In the genomic region with DNA sequence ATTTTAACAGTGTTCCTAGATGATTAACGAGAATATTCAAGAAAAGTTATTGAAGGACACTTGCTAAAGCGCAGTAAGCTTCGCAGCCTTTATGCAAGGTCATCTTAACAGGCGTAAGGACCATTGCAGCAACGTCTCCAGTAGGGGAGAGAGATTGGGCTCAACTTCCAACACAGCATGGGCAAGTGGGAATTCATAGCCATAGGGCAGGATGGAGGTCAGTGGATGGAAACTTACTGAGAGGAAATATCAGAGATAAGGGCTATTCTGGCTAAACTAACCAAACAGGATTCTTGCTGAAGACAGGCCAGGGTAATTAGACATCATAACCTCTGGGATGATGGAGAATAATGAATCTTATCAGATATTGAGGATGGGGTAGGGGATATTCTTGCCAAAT, we compare ENCODE assay signal across 14 cellular contexts.
DNase-seq lines count a peak whose midpoint lies in the region; ATAC-seq and TF ChIP-seq lines count a peak whose summit lies in the region.
"Had no signal": no experiment of that assay in that cellular context is flagged by ENCODE, and none has a peak within 500 bp of the region (broad histone marks: within the 10 kb centered on the region; RNA-seq: fewer than 3 reads in every experiment).

No MANE protein-coding gene starts in this region.

- H3K9me2 ChIP-seq in Karpas-422 (replicated peaks; ENCODE audit: insufficient read depth, low read length): no peaks in the 10 kb centered on the region

- H3K4me3 Mint-ChIP-seq in endothelial cell (ENCODE audit: unreplicated experiment): peak overlapping the region; percentile 39
- H3K4me3 Mint-ChIP-seq in activated CD4-positive, alpha-beta T cell treated with anti-CD3 and anti-CD28 coated beads for 36 hours: no peak overlapping the region
- H3K4me3 Mint-ChIP-seq: CD14-positive monocyte; CD4-positive, alpha-beta memory T cell; H9 had no signal

- intact Hi-C loops in Right ventricle myocardium inferior (cut with DNase I): no loop called here
- intact Hi-C loops in activated CD4-positive, alpha-beta T cell treated with anti-CD3 and anti-CD28 coated beads for 36 hours (cut with DNase I, micrococcal nuclease): no loop called here

- H4K20me1 ChIP-seq in Karpas-422 (ENCODE audit: insufficient read depth, low read depth, low read length): no peaks in the 10 kb centered on the region
- H4K20me1 ChIP-seq: BLaER1 had no signal

- H3K27me3 Mint-ChIP-seq in endothelial cell (ENCODE audit: unreplicated experiment): peaks cover 9% of the 10 kb centered on the region
- peaks cover 7% of the 10 kb centered on the region for H3K27me3 Mint-ChIP-seq in activated CD4-positive, alpha-beta T cell treated with anti-CD3 and anti-CD28 coated beads for 36 hours

- H3K9ac ChIP-seq in Karpas-422 (ENCODE audit: low read length) (no peak overlapping the region), mesendoderm (ENCODE audit: low read length) (no peak overlapping the region)
- H3K9ac ChIP-seq: BLaER1 had no signal

- H4K5ac ChIP-seq in mesendoderm (ENCODE audit: low read length): no peak overlapping the region

- H3K23ac ChIP-seq in mesendoderm (ENCODE audit: low read length): no peak overlapping the region

- H3K36me3 ChIP-seq in Karpas-422 (ENCODE audit: insufficient read depth, low read length): no peaks in the 10 kb centered on the region
- H3K36me3 ChIP-seq in mesendoderm (ENCODE audit: control insufficient read depth, insufficient read depth, low read length): no peaks in the 10 kb centered on the region
- H3K36me3 ChIP-seq: BLaER1 had no signal

- WGBS in mesendoderm (ENCODE audit: extremely low coverage, insufficient coverage, low lambda C conversion rate): no CpG with 5 or more reads among the region's 5 CpGs

- H3K4ac ChIP-seq in mesendoderm (ENCODE audit: low read depth, low read length): no peak overlapping the region

- no peak overlapping the region for H3K18ac ChIP-seq in mesendoderm (ENCODE audit: low read length)

- no peaks in the 10 kb centered on the region for H3K79me1 ChIP-seq in mesendoderm (ENCODE audit: low read length)

- H2BK5ac ChIP-seq in mesendoderm (ENCODE audit: low read length): no peak overlapping the region

- H3K27ac Mint-ChIP-seq in endothelial cell (ENCODE audit: unreplicated experiment): no peak overlapping the region
- no peak overlapping the region for H3K27ac Mint-ChIP-seq in activated CD4-positive, alpha-beta T cell treated with anti-CD3 and anti-CD28 coated beads for 36 hours
- H3K27ac Mint-ChIP-seq: CD14-positive monocyte; CD4-positive, alpha-beta memory T cell had no signal

- no peaks in the 10 kb centered on the region for H3K27me3 ChIP-seq in Karpas-422 (ENCODE audit: low read length)
- H3K27me3 ChIP-seq in mesendoderm (ENCODE audit: insufficient read depth, low read length, poor library complexity): no peaks in the 10 kb centered on the region
- H3K27me3 ChIP-seq: BLaER1 had no signal

- no peak overlapping the region for H2BK120ac ChIP-seq in mesendoderm (ENCODE audit: low read depth, low read length)

- no peak overlapping the region for H3K4me3 ChIP-seq in Karpas-422 (ENCODE audit: low read length)
- no peak overlapping the region for H3K4me3 ChIP-seq in mesendoderm (ENCODE audit: low read length)
- H3K4me3 ChIP-seq: BLaER1, GM12878 had no signal

- H2AK5ac ChIP-seq in mesendoderm (ENCODE audit: low read length): no peak overlapping the region

- CTCF ChIA-PET in activated CD4-positive, alpha-beta T cell treated with anti-CD3 and anti-CD28 coated beads for 36 hours (lab: Charles Lee): interaction anchor here (2.2 kb wide), 1 partner anchor 11 kb away, joined by 15 read pairs; no protein-coding TSS in a partner anchor

- H3K4me2 ChIP-seq in Karpas-422 (ENCODE audit: low read depth, low read length, poor library complexity, severe bottlenecking): no peak overlapping the region
- no peak overlapping the region for H3K4me2 ChIP-seq in mesendoderm (ENCODE audit: low read length)
- H3K4me2 ChIP-seq: BLaER1 had no signal

- no peak for TF ChIP-seq CTCF in endothelial cell (IDR thresholded peaks at IDR 0.05; ENCODE audit: unreplicated experiment)

- H3K9me3 ChIP-seq in Karpas-422 (ENCODE audit: low read length): no peaks in the 10 kb centered on the region
- H3K9me3 ChIP-seq: BLaER1 had no signal

- H3K4me1 Mint-ChIP-seq in endothelial cell (ENCODE audit: unreplicated experiment): peaks cover 62% of the 10 kb centered on the region
- peaks cover 15% of the 10 kb centered on the region for H3K4me1 Mint-ChIP-seq in activated CD4-positive, alpha-beta T cell treated with anti-CD3 and anti-CD28 coated beads for 36 hours

- H3K79me2 ChIP-seq in Karpas-422 (ENCODE audit: low read length) (no peaks in the 10 kb centered on the region), mesendoderm (ENCODE audit: control insufficient read depth, insufficient read depth, low read length) (no peaks in the 10 kb centered on the region)

- POLR2A ChIA-PET in activated CD4-positive, alpha-beta T cell treated with anti-CD3 and anti-CD28 coated beads for 36 hours (lab: Charles Lee): no interaction called here

- no peak overlapping the region for H3K56ac ChIP-seq in mesendoderm (ENCODE audit: low read length)

- H4K8ac ChIP-seq in mesendoderm (ENCODE audit: low read depth, low read length): no peak overlapping the region

- DNase-seq in Karpas-422 (peak; percentile 26), endothelial cell (ENCODE audit: low spot score) (no peak), mesendoderm (peak; percentile 46), Right ventricle myocardium inferior (ENCODE audit: missing footprints) (no peak)
- DNase-seq in activated CD4-positive, alpha-beta T cell treated with anti-CD3 and anti-CD28 coated beads for 36 hours: no peak
- DNase-seq: 8988T; CD4-positive, alpha-beta memory T cell; DMS79 treated with DMSO at 0.1 percent for 48 hours; H9 had no signal

- H3K9me3 Mint-ChIP-seq in endothelial cell (ENCODE audit: unreplicated experiment): no peaks in the 10 kb centered on the region
- H3K9me3 Mint-ChIP-seq in activated CD4-positive, alpha-beta T cell treated with anti-CD3 and anti-CD28 coated beads for 36 hours (ENCODE audit: low read depth): no peaks in the 10 kb centered on the region
- H3K9me3 Mint-ChIP-seq: CD14-positive monocyte, H9 had no signal

- no peak overlapping the region for H3K27ac ChIP-seq in Karpas-422 (ENCODE audit: low read length)
- no peak overlapping the region for H3K27ac ChIP-seq in mesendoderm (ENCODE audit: low read depth, low read length)
- H3K27ac ChIP-seq: BLaER1 had no signal

- no peak overlapping the region for H2AFZ ChIP-seq in Karpas-422 (ENCODE audit: low read length)

- ATAC-seq in Right ventricle myocardium inferior: no peak
- no peak for ATAC-seq in activated CD4-positive, alpha-beta T cell treated with anti-CD3 and anti-CD28 coated beads for 36 hours
- no peak for ATAC-seq in GM18861 (IDR thresholded peaks at IDR 0.05; ENCODE audit: unreplicated experiment)
- ATAC-seq in GM21528 (IDR thresholded peaks at IDR 0.05; ENCODE audit: low FRiP score, unreplicated experiment): no peak
- ATAC-seq: GM12878 had no signal

- H2BK15ac ChIP-seq in mesendoderm (replicated peaks; ENCODE audit: low read depth): no peak overlapping the region

- H3K4me1 ChIP-seq in Karpas-422 (ENCODE audit: low read length) (no peaks in the 10 kb centered on the region), mesendoderm (ENCODE audit: control insufficient read depth, low read depth, low read length) (no peaks in the 10 kb centered on the region)

- peaks cover 33% of the 10 kb centered on the region for H3K36me3 Mint-ChIP-seq in endothelial cell (ENCODE audit: low read depth, unreplicated experiment)
- peaks cover under 1% of the 10 kb centered on the region for H3K36me3 Mint-ChIP-seq in activated CD4-positive, alpha-beta T cell treated with anti-CD3 and anti-CD28 coated beads for 36 hours (ENCODE audit: low read depth)

Comparison
In these comparisons a context has a peak if more than half of its experiments do, and no peak if none do; other contexts are left out.
1. DNase-seq: peak in Karpas-422 (single experiment) and mesendoderm (single experiment); none in endothelial cell (single experiment), Right ventricle myocardium inferior (single experiment) and activated CD4-positive, alpha-beta T cell treated with anti-CD3 and anti-CD28 coated beads for 36 hours (single experiment).